In genomic region chr3:37768107-37768809, GRCh38 we compare ENCODE assay signal across 1 cellular context.
TF ChIP-seq lines count a peak whose summit lies in the region.

No MANE protein-coding gene starts in this region.

TF ChIP-seq in SK-N-SH treated with all-trans-retinoic acid at 6 μM for 48 hours, 23 proteins besides CTCF, POLR2A, EP300 and RAD21 (continued from another document):
- no peak for TF ChIP-seq POU6F1 (CRISPR knock-in tag; IDR thresholded peaks at IDR 0.05; ENCODE audit: borderline replicate concordance, low read depth)
